Comparison of ENCODE assay signal across 8 cellular contexts in genomic region chr14:60249321-60250251, GRCh38.
DNase-seq lines count a peak whose midpoint lies in the region; ATAC-seq and TF ChIP-seq lines count a peak whose summit lies in the region.

No MANE protein-coding gene starts in this region.

- no peaks in the 10 kb centered on the region for H3K27me3 Mint-ChIP-seq in effector memory CD8-positive, alpha-beta T cell
- no peaks in the 10 kb centered on the region for H3K27me3 Mint-ChIP-seq in memory B cell

- peak overlapping the region; percentile 96 to 100 for H3K27ac Mint-ChIP-seq in effector memory CD8-positive, alpha-beta T cell
- peak overlapping the region; percentile 99 for H3K27ac Mint-ChIP-seq in memory B cell

- H3K4me3 Mint-ChIP-seq in effector memory CD8-positive, alpha-beta T cell, result peak overlapping the region; percentile 85 to 97
- peak overlapping the region; percentile 95 for H3K4me3 Mint-ChIP-seq in memory B cell

- peak overlapping the region; percentile 66 for H3K4me3 ChIP-seq in AG10803 (ENCODE audit: low read length)

- ATAC-seq in GM19023 (IDR thresholded peaks at IDR 0.05; ENCODE audit: unreplicated experiment) (peak; percentile 41), HG03175 (IDR thresholded peaks at IDR 0.05; ENCODE audit: unreplicated experiment) (peak; percentile 39), memory B cell (ENCODE audit: low read depth) (peak; percentile 25)
- ATAC-seq in effector memory CD8-positive, alpha-beta T cell (replicated peaks), result peak; percentile 39

- peak; percentile 61 for DNase-seq in AG10803 (ENCODE audit: low read depth)
- peak; percentile 92 for DNase-seq in NCI-H69 (lab: John Stamatoyannopoulos, UW)
- DNase-seq in activated CD8-positive, alpha-beta memory T cell treated with anti-CD3 and anti-CD28 coated beads for 24 hours, result peak; percentile 84
- peak; percentile 49 to 52 (median 50) for DNase-seq in effector memory CD8-positive, alpha-beta T cell
- peak; percentile 16 to 69 for DNase-seq in memory B cell (ENCODE audit: low spot score in 2 of 2)
- peak; percentile 30 for DNase-seq in stimulated activated CD8-positive, alpha-beta memory T cell treated with anti-CD3 and anti-CD28 coated beads, Interleukin-12 subunit alpha, Interleukin-12 subunit beta, amount 100 ng/mL, for 24 hours (ENCODE audit: extremely low read depth)

- TF ChIP-seq CTCF in AG10803 (conservative IDR thresholded peaks at IDR 0.05; ENCODE audit: low read length), result no peak

- H3K36me3 Mint-ChIP-seq in effector memory CD8-positive, alpha-beta T cell (ENCODE audit: insufficient read depth), result peaks cover 27% of the 10 kb centered on the region
- no peaks in the 10 kb centered on the region for H3K36me3 Mint-ChIP-seq in memory B cell

- peaks cover 26 to 57% of the 10 kb centered on the region in 2 donors for H3K4me1 Mint-ChIP-seq in effector memory CD8-positive, alpha-beta T cell (ENCODE audit: low read depth in 2 of 2)
- H3K4me1 Mint-ChIP-seq in memory B cell, result peaks cover 22% of the 10 kb centered on the region

- no peaks in the 10 kb centered on the region for H3K9me3 Mint-ChIP-seq in effector memory CD8-positive, alpha-beta T cell
- H3K9me3 Mint-ChIP-seq in memory B cell, result no peaks in the 10 kb centered on the region

Comparison
In these comparisons a context has a peak if more than half of its experiments do, and no peak if none do; other contexts are left out.
1. Peak in every context shown above with its lines: DNase-seq, ATAC-seq and H3K4me3 ChIP-seq.
2. DNase-seq: peak in every context shown above with its lines; median percentile 92 in NCI-H69; 84 in activated CD8-positive, alpha-beta memory T cell treated with anti-CD3 and anti-CD28 coated beads for 24 hours; 61 in AG10803; 50 in effector memory CD8-positive, alpha-beta T cell; 42 in memory B cell; 30 in stimulated activated CD8-positive, alpha-beta memory T cell treated with anti-CD3 and anti-CD28 coated beads, Interleukin-12 subunit alpha, Interleukin-12 subunit beta, amount 100 ng/mL, for 24 hours.